ENCODE assay signal across 8 cellular contexts in genomic region chr2:212539145-212539880, GRCh38. TPM values are rescaled to one million over a fixed set of nuclear protein-coding genes. Genes with fewer than 3 reads are reported as not detected.
DNase-seq lines count a peak whose midpoint lies in the region; ATAC-seq and TF ChIP-seq lines count a peak whose summit lies in the region.

No MANE protein-coding gene starts in this region.

- H3K27me3 Mint-ChIP-seq in activated T-cell treated with anti-CD3 and anti-CD28 coated beads, Interleukin-2, amount 50 U/mL, for 24 hours: peaks cover 52% of the 10 kb centered on the region
- peaks cover 42% of the 10 kb centered on the region for H3K27me3 Mint-ChIP-seq in activated T-cell treated with anti-CD3 and anti-CD28 coated beads, Interleukin-2, amount 50 U/mL, for 4 hours (ENCODE audit: low read depth)

- H3K36me3 ChIP-seq in cardiac muscle cell (no peaks in the 10 kb centered on the region), ovary (no peaks in the 10 kb centered on the region)

- H3K9me3 ChIP-seq in cardiac muscle cell (ENCODE audit: low read depth): no peaks in the 10 kb centered on the region
- no peaks in the 10 kb centered on the region for H3K9me3 ChIP-seq in ovary

- H3K36me3 Mint-ChIP-seq in activated T-cell treated with anti-CD3 and anti-CD28 coated beads, Interleukin-2, amount 50 U/mL, for 24 hours (ENCODE audit: low read depth): no peaks in the 10 kb centered on the region
- no peaks in the 10 kb centered on the region for H3K36me3 Mint-ChIP-seq in activated T-cell treated with anti-CD3 and anti-CD28 coated beads, Interleukin-2, amount 50 U/mL, for 4 hours (ENCODE audit: insufficient read depth)

- H3K4me3 Mint-ChIP-seq in activated T-cell treated with anti-CD3 and anti-CD28 coated beads, Interleukin-2, amount 50 U/mL, for 24 hours: peak overlapping the region; percentile 61
- no peak overlapping the region for H3K4me3 Mint-ChIP-seq in activated T-cell treated with anti-CD3 and anti-CD28 coated beads, Interleukin-2, amount 50 U/mL, for 4 hours

- TF ChIP-seq CTCF in WI38 (IDR thresholded peaks at IDR 0.05; ENCODE audit: low read depth, low read length) (no peak), cardiac muscle cell (IDR thresholded peaks at IDR 0.05; ENCODE audit: low read depth, low read length) (no peak), ovary (IDR thresholded peaks at IDR 0.05) (no peak)

- DNase-seq in activated T-cell treated with anti-CD3 and anti-CD28 coated beads, Interleukin-2, amount 50 U/mL, for 24 hours: no peak
- no peak for DNase-seq in activated T-cell treated with anti-CD3 and anti-CD28 coated beads, Interleukin-2, amount 50 U/mL, for 4 hours
- DNase-seq in cardiac muscle cell (ENCODE audit: low read depth in 1 of 2, low spot score in 1 of 2): peak in 1 of 2 donors; percentile 80
- peak in 4 of 5 donors; percentile 10 to 48 (median 21) for DNase-seq in ovary
- DNase-seq in stimulated activated CD8-positive, alpha-beta memory T cell treated with anti-CD3 and anti-CD28 coated beads, Interleukin-4, amount 100 ng/mL, for 48 hours: no peak
- DNase-seq in activated CD4-positive, alpha-beta T cell treated with anti-CD3 and anti-CD28 coated beads for 1 hour: no peak

- H3K9me3 Mint-ChIP-seq in activated T-cell treated with anti-CD3 and anti-CD28 coated beads, Interleukin-2, amount 50 U/mL, for 24 hours: no peaks in the 10 kb centered on the region
- H3K9me3 Mint-ChIP-seq in activated T-cell treated with anti-CD3 and anti-CD28 coated beads, Interleukin-2, amount 50 U/mL, for 4 hours: no peaks in the 10 kb centered on the region

- no peak for TF ChIP-seq POLR2A in ovary (IDR thresholded peaks at IDR 0.05)

- peak overlapping the region; percentile 53 for H3K4me3 ChIP-seq in WI38 (ENCODE audit: low read depth, low read length)
- peak overlapping the region; percentile 96 for H3K4me3 ChIP-seq in cardiac muscle cell
- H3K4me3 ChIP-seq in ovary: peak overlapping the region; percentile 47

- H3K27ac ChIP-seq in cardiac muscle cell: peak overlapping the region; percentile 15
- H3K27ac ChIP-seq in ovary: no peak overlapping the region

- peaks cover 21% of the 10 kb centered on the region for H3K4me1 ChIP-seq in cardiac muscle cell (ENCODE audit: low read depth)
- peaks cover 9% of the 10 kb centered on the region for H3K4me1 ChIP-seq in ovary (ENCODE audit: insufficient read depth)

- H3K27me3 ChIP-seq in cardiac muscle cell: peaks cover 19% of the 10 kb centered on the region
- H3K27me3 ChIP-seq in ovary: no peaks in the 10 kb centered on the region

- no peak for TF ChIP-seq EP300 in ovary (IDR thresholded peaks at IDR 0.05)

- peaks cover 25% of the 10 kb centered on the region for H3K4me1 Mint-ChIP-seq in activated T-cell treated with anti-CD3 and anti-CD28 coated beads, Interleukin-2, amount 50 U/mL, for 24 hours (ENCODE audit: low read depth)
- H3K4me1 Mint-ChIP-seq in activated T-cell treated with anti-CD3 and anti-CD28 coated beads, Interleukin-2, amount 50 U/mL, for 4 hours (ENCODE audit: low read depth): peaks cover 5% of the 10 kb centered on the region

- no peak for ATAC-seq in activated T-cell treated with anti-CD3 and anti-CD28 coated beads, Interleukin-2, amount 50 U/mL, for 4 hours
- ATAC-seq in HG02973 (IDR thresholded peaks at IDR 0.05; ENCODE audit: unreplicated experiment): no peak

- intact Hi-C loops in ovary (cut with DNase I): no loop called here

- H3K27ac Mint-ChIP-seq in activated T-cell treated with anti-CD3 and anti-CD28 coated beads, Interleukin-2, amount 50 U/mL, for 24 hours: no peak overlapping the region

- 24 to 30% (median 25%) methylated on average over 22 of the region's 22 CpGs for WGBS in ovary, 3 donors

RNA-seq across cellular contexts. Expression of gene ERBB4, which starts 0.7 kb away (rescaled TPM):
- not detected for total RNA-seq in activated T-cell treated with anti-CD3 and anti-CD28 coated beads, Interleukin-2, amount 50 U/mL, for 4 hours
- total RNA-seq in cardiac muscle cell: 29.7 and 38.1 TPM in 2 replicates
- 42.1 and 54.6 TPM in 2 replicates for polyA plus RNA-seq in cardiac muscle cell
- total RNA-seq in ovary: 10 to 100 TPM in 1 of 7 donors, 1 to 10 TPM in 3, under 1 TPM in 3; 0.25 to 22.3 (median 1.3) TPM
- 1 to 10 TPM in 1 of 2 donors, under 1 TPM in 1; 0.08 to 1.2 TPM for polyA plus RNA-seq in ovary

Comparison
In these comparisons a context has a peak if more than half of its experiments do, and no peak if none do; other contexts are left out.
1. DNase-seq: peak in ovary (4 of 5); none in activated T-cell treated with anti-CD3 and anti-CD28 coated beads, Interleukin-2, amount 50 U/mL, for 24 hours (single experiment), activated T-cell treated with anti-CD3 and anti-CD28 coated beads, Interleukin-2, amount 50 U/mL, for 4 hours (single experiment), stimulated activated CD8-positive, alpha-beta memory T cell treated with anti-CD3 and anti-CD28 coated beads, Interleukin-4, amount 100 ng/mL, for 48 hours (single experiment) and activated CD4-positive, alpha-beta T cell treated with anti-CD3 and anti-CD28 coated beads for 1 hour (single experiment).
2. Peak in every context shown above with its lines, with median percentiles within 50 percentile points of each other: H3K4me3 ChIP-seq.